In genomic region chr9:16680965-16681658, GRCh38 we compare ENCODE assay signal across 22 cellular contexts.
DNase-seq lines count a peak whose midpoint lies in the region; ATAC-seq and TF ChIP-seq lines count a peak whose summit lies in the region.
"Had no signal": no experiment of that assay in that cellular context is flagged by ENCODE, and none has a peak within 500 bp of the region (broad histone marks: within the 10 kb centered on the region; RNA-seq: fewer than 3 reads in every experiment).

No MANE protein-coding gene starts in this region.

- H3K4me3 ChIP-seq in AG09309 (ENCODE audit: control insufficient read depth, low read depth, low read length) (no peak overlapping the region), HEK293 (ENCODE audit: low read depth, low read length) (no peak overlapping the region), astrocyte of the cerebellum (ENCODE audit: low read depth, low read length) (no peak overlapping the region), left lung (no peak overlapping the region), mucosa of descending colon (no peak overlapping the region)
- H3K4me3 ChIP-seq: A549, cardiac muscle cell had no signal

- no peaks in the 10 kb centered on the region for H3K27me3 ChIP-seq in left lung

- peak; percentile 35 for ATAC-seq in left lung
- ATAC-seq in HG02588 (IDR thresholded peaks at IDR 0.05; ENCODE audit: unreplicated experiment), result no peak
- no peak for ATAC-seq in mucosa of descending colon
- ATAC-seq: A549, left ventricle myocardium superior had no signal

- H3K4me1 ChIP-seq in HEK293 (ENCODE audit: control insufficient read depth, insufficient read depth, low read length), result peaks cover 2% of the 10 kb centered on the region; the same call in 1 of the 2 replicates
- H3K4me1 ChIP-seq in left lung, result peaks cover 0 to 3% of the 10 kb centered on the region in 2 donors
- no peaks in the 10 kb centered on the region for H3K4me1 ChIP-seq in mucosa of descending colon (ENCODE audit: low read depth)
- H3K4me1 ChIP-seq: A549 had no signal

- CTCF ChIA-PET in HEK293 (lab: Yijun Ruan, JAX), result interaction anchor here (0.6 to 0.7 kb wide), 2 partner anchors 24 to 63 kb away, joined by 4 read pairs; no protein-coding TSS in a partner anchor

- TF ChIP-seq CTCF in AG09309 (IDR thresholded peaks at IDR 0.05; ENCODE audit: control insufficient read depth, insufficient read depth, low read depth, low read length, missing control alignments) (no peak), HEK293 (tag by site-specific recombination; IDR thresholded peaks at IDR 0.05) (no peak), astrocyte of the cerebellum (IDR thresholded peaks at IDR 0.05; ENCODE audit: low read depth, low read length, missing control alignments) (no peak), left lung (IDR thresholded peaks at IDR 0.05) (no peak), mucosa of descending colon (IDR thresholded peaks at IDR 0.05) (no peak)

- H3K36me3 ChIP-seq in HEK293 (ENCODE audit: control insufficient read depth in 2 of 2, insufficient read depth in 1 of 2, low read length in 2 of 2) (no peaks in the 10 kb centered on the region), left lung (no peaks in the 10 kb centered on the region), mucosa of descending colon (ENCODE audit: low read depth) (no peaks in the 10 kb centered on the region)
- H3K36me3 ChIP-seq: cardiac muscle cell had no signal

- DNase-seq in AG09309 (ENCODE audit: low read depth) (peak; percentile 35), astrocyte of the cerebellum (ENCODE audit: low read depth) (peak; percentile 24), left lung (no peak), MV-4-11 (lab: John Stamatoyannopoulos, UW) (no peak), Kasumi-1 (lab: John Stamatoyannopoulos, UW) (no peak), mucosa of descending colon (no peak)
- DNase-seq: activated CD4-positive, alpha-beta T cell treated with anti-CD3 and anti-CD28 coated beads, Interleukin-2, amount 50 U/mL, for 1 hour; activated naive CD4-positive, alpha-beta T cell treated with anti-CD3 and anti-CD28 coated beads, Interleukin-2, amount 10 ng/mL, durations not matched to agents 7 days and 5 days; activated T-cell treated with anti-CD3 and anti-CD28 coated beads for 4 hours; effector CD8-positive, alpha-beta T cell; foreskin melanocyte; GDM1; H7; left ventricle myocardium superior; MM.1S; NCI-H2081; NCI-H526; stimulated activated naive CD4-positive, alpha-beta T cell treated with Interleukin-2 at 50 U/mL for 16 hours had no signal

- intact Hi-C loops in left lung (cut with DNase I) (no loop called here), mucosa of descending colon (cut with DNase I, micrococcal nuclease) (no loop called here)

- H3K27ac ChIP-seq in HEK293 (ENCODE audit: extremely low read depth, low read depth, low read length) (peak overlapping the region; percentile 39; the same call in 1 of the 2 replicates), left lung (no peak overlapping the region)
- H3K27ac ChIP-seq: A549, cardiac muscle cell had no signal

- POLR2A ChIA-PET in HEK293 (lab: Yijun Ruan, JAX), result no interaction called here

- in situ Hi-C loops in astrocyte of the cerebellum (cut with HindIII; ENCODE audit: low sequenced_read_pairs), result no loop called here

- no peaks in the 10 kb centered on the region for H3K9me3 ChIP-seq in HEK293 (ENCODE audit: control insufficient read depth, insufficient read depth, low read depth, low read length)
- no peaks in the 10 kb centered on the region for H3K9me3 ChIP-seq in left lung
- no peaks in the 10 kb centered on the region for H3K9me3 ChIP-seq in mucosa of descending colon
- H3K9me3 ChIP-seq: A549 had no signal

TF ChIP-seq in HEK293, 187 proteins besides CTCF, POLR2A, EP300 and RAD21 (continues in another document):
- TF ChIP-seq ZNF132 (tag by site-specific recombination; IDR thresholded peaks at IDR 0.05; ENCODE audit: borderline replicate concordance) (no peak), ZNF169 (tag by site-specific recombination; IDR thresholded peaks at IDR 0.05) (no peak), ZNF48 (tag by site-specific recombination; IDR thresholded peaks at IDR 0.05) (no peak), ZNF530 (tag by site-specific recombination; IDR thresholded peaks at IDR 0.05; ENCODE audit: low read depth) (no peak), ZNF341 (tag by site-specific recombination; IDR thresholded peaks at IDR 0.05; ENCODE audit: low read depth) (no peak), ZNF629 (tag by site-specific recombination; IDR thresholded peaks at IDR 0.05) (peak; percentile 23; the same call in 1 of the 2 replicates), ZEB2 (tag by site-specific recombination; IDR thresholded peaks at IDR 0.05) (0 out of 2 replicates have a peak, but pooled peaks have one; percentile 20), WT1 (tag by site-specific recombination; IDR thresholded peaks at IDR 0.05) (no peak), KLF16 (tag by site-specific recombination; IDR thresholded peaks at IDR 0.05) (no peak), ZBTB48 (tag by site-specific recombination; IDR thresholded peaks at IDR 0.05) (0 out of 2 replicates have a peak, but pooled peaks have one; percentile 39), ZNF366 (tag by site-specific recombination; conservative IDR thresholded peaks at IDR 0.05) (no peak), ZNF266 (tag by site-specific recombination; IDR thresholded peaks at IDR 0.05; ENCODE audit: low read depth) (no peak), ZNF10 (tag by site-specific recombination; IDR thresholded peaks at IDR 0.05) (no peak), YY1 (tag by site-specific recombination; IDR thresholded peaks at IDR 0.05) (no peak), ZNF114 (tag by site-specific recombination; IDR thresholded peaks at IDR 0.05) (no peak), ZBTB6 (tag by site-specific recombination; IDR thresholded peaks at IDR 0.05) (no peak), ZNF174 (tag by site-specific recombination; IDR thresholded peaks at IDR 0.05) (no peak), FEZF1 (tag by site-specific recombination; IDR thresholded peaks at IDR 0.05) (no peak), ZNF792 (tag by site-specific recombination; IDR thresholded peaks at IDR 0.05) (no peak), GLI2 (tag by site-specific recombination; IDR thresholded peaks at IDR 0.05; ENCODE audit: borderline replicate concordance, low read depth) (no peak), ZNF221 (tag by site-specific recombination; IDR thresholded peaks at IDR 0.05; ENCODE audit: borderline replicate concordance) (no peak), ZBTB44 (tag by site-specific recombination; IDR thresholded peaks at IDR 0.05) (0 out of 2 replicates have a peak, but pooled peaks have one; percentile 11), ZNF830 (tag by site-specific recombination; IDR thresholded peaks at IDR 0.05; ENCODE audit: low read depth) (no peak), ZNF239 (tag by site-specific recombination; IDR thresholded peaks at IDR 0.05) (no peak), PRDM6 (tag by site-specific recombination; IDR thresholded peaks at IDR 0.05) (peak; percentile 68), TRIM28 (IDR thresholded peaks at IDR 0.05; ENCODE audit: borderline replicate concordance, low read length) (peak; percentile 52; the same call in 1 of the 2 replicates)

Comparison
In these comparisons a context has a peak if more than half of its experiments do, and no peak if none do; other contexts are left out.
1. DNase-seq: peak in AG09309 (single experiment) and astrocyte of the cerebellum (single experiment); none in left lung (0 of 2), MV-4-11 (single experiment), Kasumi-1 (0 of 2) and mucosa of descending colon (0 of 3).